30 cellular contexts compared by ENCODE assay signal in genomic region chr12:56462565-56462964, GRCh38. TPM values are rescaled to one million over a fixed set of nuclear protein-coding genes. Genes with fewer than 3 reads are reported as not detected.
DNase-seq lines count a peak whose midpoint lies in the region; ATAC-seq and TF ChIP-seq lines count a peak whose summit lies in the region.
"Had no signal": no experiment of that assay in that cellular context is flagged by ENCODE, and none has a peak within 500 bp of the region (broad histone marks: within the 10 kb centered on the region; RNA-seq: fewer than 3 reads in every experiment).

No MANE protein-coding gene starts in this region.

- H3K27ac Mint-ChIP-seq in endodermal cell = no peak overlapping the region
- H3K27ac Mint-ChIP-seq: activated CD4-positive, alpha-beta T cell treated with anti-CD3 and anti-CD28 coated beads for 36 hours; HFFc6; mesothelial cell of epicardium; natural killer cell had no signal

- no peak overlapping the region for H3K4me2 ChIP-seq in SK-N-SH
- H3K4me2 ChIP-seq: KMS-11 had no signal

- POLR2A ChIA-PET in SK-N-SH (lab: Yijun Ruan, JAX) = no interaction called here

- no peak for ATAC-seq in SK-N-SH treated with all-trans-retinoic acid at 6 μM for 48 hours
- ATAC-seq: activated CD4-positive, alpha-beta T cell treated with anti-CD3 and anti-CD28 coated beads for 36 hours; GM12878; heart left ventricle; left lung; natural killer cell; PC-3 had no signal

- H3K9me3 ChIP-seq in SK-N-SH (no peaks in the 10 kb centered on the region), endodermal cell (ENCODE audit: control insufficient read depth, low read length) (no peaks in the 10 kb centered on the region)
- H3K9me3 ChIP-seq: heart left ventricle, left lung had no signal

- H3K9me3 Mint-ChIP-seq in endodermal cell = no peaks in the 10 kb centered on the region
- H3K9me3 Mint-ChIP-seq: HFFc6, mesothelial cell of epicardium, natural killer cell had no signal

- TF ChIP-seq EP300 in SK-N-SH (IDR thresholded peaks at IDR 0.05; ENCODE audit: borderline replicate concordance in 1 of 2, low read depth in 1 of 2, low read length in 1 of 2) = no peak

- no peak overlapping the region for H3K4me3 Mint-ChIP-seq in endodermal cell
- H3K4me3 Mint-ChIP-seq: activated CD4-positive, alpha-beta T cell treated with anti-CD3 and anti-CD28 coated beads for 36 hours; HFFc6; mesothelial cell of epicardium; natural killer cell had no signal

- CTCF ChIA-PET in SK-N-SH (lab: Yijun Ruan, JAX) = interaction anchor here (1.6 to 2.3 kb wide), 2 partner anchors 147 to 273 kb away, joined by 7 to 15 read pairs; partner anchors contain the start of genes CNPY2 and SMARCC2

- no peak for TF ChIP-seq CTCF in SK-N-SH (IDR thresholded peaks at IDR 0.05)
- TF ChIP-seq CTCF in endodermal cell (conservative IDR thresholded peaks at IDR 0.05) = no peak

- H3K4me1 ChIP-seq in SK-N-SH (ENCODE audit: control insufficient read depth in 1 of 2, insufficient read depth in 2 of 2, low read depth in 1 of 2, low read length in 1 of 2) (no peaks in the 10 kb centered on the region; a peak in 1 of 4 replicates), endodermal cell (ENCODE audit: control insufficient read depth, insufficient read depth, low read length) (no peaks in the 10 kb centered on the region)

- H2AFZ ChIP-seq in SK-N-SH (ENCODE audit: low read depth) = 0 out of 2 replicates have a peak overlapping the region, but pooled peaks have one; percentile 8

- no peaks in the 10 kb centered on the region for H3K79me2 ChIP-seq in SK-N-SH (ENCODE audit: insufficient read depth)

- no peak overlapping the region for H3K9ac ChIP-seq in SK-N-SH
- no peak overlapping the region for H3K9ac ChIP-seq in endodermal cell (ENCODE audit: extremely low read depth, low read length, poor library complexity, severe bottlenecking)
- H3K9ac ChIP-seq: KMS-11 had no signal

- H3K4me1 Mint-ChIP-seq in endodermal cell = peaks cover 2% of the 10 kb centered on the region
- H3K4me1 Mint-ChIP-seq: mesothelial cell of epicardium had no signal

- H3K27me3 Mint-ChIP-seq in endodermal cell (ENCODE audit: insufficient read depth) = no peaks in the 10 kb centered on the region
- H3K27me3 Mint-ChIP-seq: activated CD4-positive, alpha-beta T cell treated with anti-CD3 and anti-CD28 coated beads for 36 hours had no signal

- no peak overlapping the region for H3K27ac ChIP-seq in SK-N-SH (ENCODE audit: low read depth in 2 of 2, low read length in 1 of 2)
- H3K27ac ChIP-seq in endodermal cell (ENCODE audit: low read depth, low read length) = peak overlapping the region; percentile 80
- H3K27ac ChIP-seq: heart left ventricle, KMS-11, left lung had no signal

- H3K4me3 ChIP-seq in SK-N-SH (ENCODE audit: low read depth in 2 of 2, low read length in 1 of 2) = no peak overlapping the region
- no peak overlapping the region for H3K4me3 ChIP-seq in endodermal cell (ENCODE audit: low read length)
- H3K4me3 ChIP-seq: GM12878, heart left ventricle, left lung had no signal

- peaks cover 12% of the 10 kb centered on the region for H3F3A ChIP-seq in SK-N-SH (replicated peaks; ENCODE audit: insufficient read depth)

- H3K9me2 ChIP-seq in SK-N-SH = no peaks in the 10 kb centered on the region

- H3K36me3 ChIP-seq in SK-N-SH (replicated peaks in 1 of 2; ENCODE audit: control insufficient read depth in 1 of 2, insufficient read depth in 2 of 2, low read length in 1 of 2) (no peaks in the 10 kb centered on the region), endodermal cell (ENCODE audit: control insufficient read depth, insufficient read depth, low read length) (no peaks in the 10 kb centered on the region)
- H3K36me3 ChIP-seq: heart left ventricle, left lung had no signal

- DNase-seq in SK-N-SH (no peak), endodermal cell (no peak), retina (peak; percentile 43), NCI-H510A (lab: John Stamatoyannopoulos, UW) (no peak)
- DNase-seq in activated CD8-positive, alpha-beta memory T cell treated with anti-CD3 and anti-CD28 coated beads, Interleukin-2, amount 50 U/mL, for 48 hours = no peak
- DNase-seq: 8988T; activated CD4-positive, alpha-beta T cell treated with anti-CD3 and anti-CD28 coated beads for 36 hours; activated CD8-positive, alpha-beta memory T cell treated with anti-CD3 and anti-CD28 coated beads for 24 hours; activated naive CD4-positive, alpha-beta T cell treated with anti-CD3 and anti-CD28 coated beads, Interleukin-2, amount 50 U/mL, for 16 hours; activated T-cell treated with anti-CD3 and anti-CD28 coated beads, Interleukin-2, amount 50 U/mL, for 48 hours; AML-193; anterior cingulate cortex; dermis blood vessel endothelial cell; heart left ventricle; HFFc6; left lung; MV-4-11; natural killer cell; NCI-H1694 treated with DMSO at 0.1 percent for 48 hours; NCI-H774; PC-3; SHP77; stimulated activated CD8-positive, alpha-beta memory T cell treated with anti-CD3 and anti-CD28 coated beads, Interleukin-4, amount 100 ng/mL, for 48 hours; trophoblast cell had no signal

- no peak for TF ChIP-seq RAD21 in SK-N-SH (IDR thresholded peaks at IDR 0.05; ENCODE audit: low read length)

- H3K36me3 Mint-ChIP-seq in endodermal cell (ENCODE audit: low read depth) = no peaks in the 10 kb centered on the region
- H3K36me3 Mint-ChIP-seq: mesothelial cell of epicardium, natural killer cell had no signal

- H3K27me3 ChIP-seq in SK-N-SH (ENCODE audit: insufficient read depth) (no peaks in the 10 kb centered on the region), endodermal cell (ENCODE audit: control insufficient read depth, insufficient read depth, low read length, poor library complexity, severe bottlenecking) (no peaks in the 10 kb centered on the region)
- H3K27me3 ChIP-seq: heart left ventricle, left lung had no signal

- H4K20me1 ChIP-seq in SK-N-SH (ENCODE audit: insufficient read depth) = no peaks in the 10 kb centered on the region

TF ChIP-seq in SK-N-SH, 30 proteins besides CTCF, POLR2A, EP300 and RAD21:
- no peak for TF ChIP-seq TAF1 (IDR thresholded peaks at IDR 0.05; ENCODE audit: borderline replicate concordance, low read depth, low read length)

TF ChIP-seq in SK-N-SH treated with all-trans-retinoic acid at 6 μM for 48 hours, 23 proteins besides CTCF, POLR2A, EP300 and RAD21 (continues in another document):
- no peak for TF ChIP-seq ZFP30 (CRISPR knock-in tag; IDR thresholded peaks at IDR 0.05)
- no peak for TF ChIP-seq ZNF565 (CRISPR knock-in tag; conservative IDR thresholded peaks at IDR 0.05; ENCODE audit: low read depth)
- no peak for TF ChIP-seq ISL1 (CRISPR knock-in tag; IDR thresholded peaks at IDR 0.05)
- TF ChIP-seq GLIS3 (CRISPR knock-in tag; IDR thresholded peaks at IDR 0.05) = no peak
- TF ChIP-seq OSR1 (CRISPR knock-in tag; IDR thresholded peaks at IDR 0.05) = no peak
- no peak for TF ChIP-seq PATZ1 (CRISPR knock-in tag; IDR thresholded peaks at IDR 0.05; ENCODE audit: borderline replicate concordance)
- no peak for TF ChIP-seq ZC3H10 (CRISPR knock-in tag; IDR thresholded peaks at IDR 0.05)
- no peak for TF ChIP-seq ARNTL (CRISPR knock-in tag; IDR thresholded peaks at IDR 0.05; ENCODE audit: borderline replicate concordance, low read depth)
- TF ChIP-seq ZNF70 (CRISPR knock-in tag; IDR thresholded peaks at IDR 0.05) = no peak

RNA-seq across cellular contexts. Expression of gene SPRYD4, which starts 5.8 kb away (rescaled TPM):
- 2.6 and 3.5 TPM in 2 replicates for polyA plus RNA-seq in SK-N-SH (2012; rRNA removed)
- polyA plus RNA-seq in SK-N-SH (2012; cell fraction: cytosol; rRNA removed) = 1.8 and 2.3 TPM in 2 replicates
- polyA plus RNA-seq in SK-N-SH (2012; cell fraction: nucleus; rRNA removed) = 5.1 and 7.3 TPM in 2 replicates
- total RNA-seq in endodermal cell = 1 to 10 TPM; 2.9 to 3.8 TPM
- polyA plus RNA-seq in endodermal cell (2013, experiment 1 of 2) = 1.5 TPM
- 1.4 TPM for polyA plus RNA-seq in endodermal cell (2013, experiment 2 of 2)

RNA-seq across cellular contexts. Expression of gene MIP, which starts 8.1 kb away (rescaled TPM):
- not detected in 2 replicates for polyA plus RNA-seq in SK-N-SH (2012; rRNA removed)
- polyA plus RNA-seq in SK-N-SH (2012; cell fraction: cytosol; rRNA removed) = 0.07 TPM in 1 of 2 replicates, not detected in the other
- polyA plus RNA-seq in SK-N-SH (2012; cell fraction: nucleus; rRNA removed) = 0.05 TPM in 1 of 2 replicates, not detected in the other
- total RNA-seq in endodermal cell = not detected
- polyA plus RNA-seq in endodermal cell (2013, experiment 1 of 2) = not detected
- polyA plus RNA-seq in endodermal cell (2013, experiment 2 of 2) = not detected
- total RNA-seq: activated CD4-positive, alpha-beta T cell treated with anti-CD3 and anti-CD28 coated beads for 36 hours; dermis blood vessel endothelial cell; fibroblast of villous mesenchyme; left lung; mesothelial cell of epicardium; natural killer cell; PC-3; T-helper 1 cell treated with Interleukin-12 subunit alpha and Interleukin-12 subunit beta and Interleukin-4 antibody, amounts not matched to agents 30 ng/mL and 1 ng/mL, for 36 hours had no signal
- polyA plus RNA-seq: heart left ventricle had no signal

RNA-seq across cellular contexts. Expression of gene TIMELESS, which starts 13.3 kb away (rescaled TPM):
- 5.1 and 5.4 TPM in 2 replicates for polyA plus RNA-seq in SK-N-SH (2012; rRNA removed)
- 5.0 and 5.7 TPM in 2 replicates for polyA plus RNA-seq in SK-N-SH (2012; cell fraction: cytosol; rRNA removed)
- polyA plus RNA-seq in SK-N-SH (2012; cell fraction: nucleus; rRNA removed) = 16.0 and 16.5 TPM in 2 replicates
- total RNA-seq in endodermal cell = 10 to 100 TPM; 64.5 to 85.3 TPM
- 85.4 TPM for polyA plus RNA-seq in endodermal cell (2013, experiment 1 of 2)
- 74.3 TPM for polyA plus RNA-seq in endodermal cell (2013, experiment 2 of 2)

RNA-seq across cellular contexts. Expression of gene GLS2, which starts 25.4 kb away (rescaled TPM):
- 1.2 and 2.1 TPM in 2 replicates for polyA plus RNA-seq in SK-N-SH (2012; rRNA removed)
- 0.72 and 0.90 TPM in 2 replicates for polyA plus RNA-seq in SK-N-SH (2012; cell fraction: cytosol; rRNA removed)
- 3.1 and 3.4 TPM in 2 replicates for polyA plus RNA-seq in SK-N-SH (2012; cell fraction: nucleus; rRNA removed)
- total RNA-seq in endodermal cell = 1 to 10 TPM; 1.5 to 2.7 TPM
- 1.2 TPM for polyA plus RNA-seq in endodermal cell (2013, experiment 1 of 2)
- 0.95 TPM for polyA plus RNA-seq in endodermal cell (2013, experiment 2 of 2)
- total RNA-seq: HFFc6 had no signal

RNA-seq across cellular contexts. Expression of gene RBMS2, which starts 59.1 kb away (rescaled TPM):
- polyA plus RNA-seq in SK-N-SH (2012; rRNA removed) = 8.9 and 12.2 TPM in 2 replicates
- polyA plus RNA-seq in SK-N-SH (2012; cell fraction: cytosol; rRNA removed) = 7.8 and 10.1 TPM in 2 replicates
- polyA plus RNA-seq in SK-N-SH (2012; cell fraction: nucleus; rRNA removed) = 11.6 and 21.9 TPM in 2 replicates
- total RNA-seq in endodermal cell = 10 to 100 TPM; 26.3 to 33.8 TPM
- 15.0 TPM for polyA plus RNA-seq in endodermal cell (2013, experiment 1 of 2)
- polyA plus RNA-seq in endodermal cell (2013, experiment 2 of 2) = 15.2 TPM
